Comparison of ENCODE assay signal across 10 cellular contexts in the genomic region with DNA sequence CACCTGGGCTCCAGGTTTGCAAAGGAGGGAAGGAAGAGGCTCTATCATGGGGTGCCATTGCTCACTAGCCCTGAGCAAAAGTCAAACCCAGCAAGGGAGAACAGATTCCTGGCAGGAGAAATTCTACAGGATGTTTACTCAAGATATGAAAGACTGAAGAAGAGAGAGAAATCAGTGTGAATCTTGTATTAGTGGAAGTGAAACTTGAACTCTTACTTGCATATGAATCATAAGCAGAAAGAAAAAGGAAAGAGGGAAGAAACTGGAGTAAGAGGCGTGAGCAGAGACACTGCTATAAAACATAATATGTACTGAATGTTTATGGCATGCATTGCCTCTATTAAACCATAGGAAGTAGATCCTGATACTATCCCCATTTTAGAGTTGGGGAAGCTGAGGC.
DNase-seq lines count a peak whose midpoint lies in the region; ATAC-seq and TF ChIP-seq lines count a peak whose summit lies in the region.
"Had no signal": no experiment of that assay in that cellular context is flagged by ENCODE, and none has a peak within 500 bp of the region (broad histone marks: within the 10 kb centered on the region; RNA-seq: fewer than 3 reads in every experiment).

No MANE protein-coding gene starts in this region.

- DNase-seq in fibroblast of gingiva (ENCODE audit: low read depth): peak; percentile 8
- DNase-seq in ascending aorta (ENCODE audit: low spot score in 2 of 2): no peak
- DNase-seq in psoas muscle: no peak
- no peak for DNase-seq in AG08396 (ENCODE audit: low spot score)
- DNase-seq in NCI-H526 (lab: John Stamatoyannopoulos, UW): no peak
- DNase-seq: activated T-cell treated with anti-CD3 and anti-CD28 coated beads, Interleukin-2, amount 50 U/mL, for 24 hours; RPMI8226 had no signal

- H3K4me1 ChIP-seq in ascending aorta (no peaks in the 10 kb centered on the region), psoas muscle (no peaks in the 10 kb centered on the region)

- no peak overlapping the region for H3K27ac ChIP-seq in ascending aorta
- H3K27ac ChIP-seq in psoas muscle: no peak overlapping the region

- TF ChIP-seq CTCF in ascending aorta (IDR thresholded peaks at IDR 0.05) (no peak), psoas muscle (IDR thresholded peaks at IDR 0.05) (no peak)

- intact Hi-C loops in ascending aorta (cut with DNase I): no loop called here
- intact Hi-C loops in psoas muscle (cut with DNase I): no loop called here

- no peaks in the 10 kb centered on the region for H3K9me3 ChIP-seq in ascending aorta
- H3K9me3 ChIP-seq in psoas muscle: no peaks in the 10 kb centered on the region

- H3K27me3 ChIP-seq in ascending aorta (no peaks in the 10 kb centered on the region), psoas muscle (ENCODE audit: insufficient read depth in 3 of 3, low read length in 2 of 3) (no peaks in the 10 kb centered on the region)

- peak; percentile 75 for ATAC-seq in GM18520 (IDR thresholded peaks at IDR 0.05; ENCODE audit: unreplicated experiment)
- peak; percentile 97 for ATAC-seq in GM21723 (IDR thresholded peaks at IDR 0.05; ENCODE audit: unreplicated experiment)
- peak; percentile 94 for ATAC-seq in HG03442 (IDR thresholded peaks at IDR 0.05; ENCODE audit: unreplicated experiment)
- ATAC-seq in psoas muscle: no peak

- H3K4me3 ChIP-seq in ascending aorta: no peak overlapping the region
- H3K4me3 ChIP-seq in psoas muscle: no peak overlapping the region

- 75 to 83% (median 78%) methylated on average over 1 of the region's 1 CpG for WGBS in psoas muscle, 3 donors

- H3K36me3 ChIP-seq in ascending aorta (no peaks in the 10 kb centered on the region), psoas muscle (ENCODE audit: insufficient read depth in 1 of 2, low read depth in 1 of 2) (no peaks in the 10 kb centered on the region)

Comparison
In these comparisons a context has a peak if more than half of its experiments do, and no peak if none do; other contexts are left out.
1. ATAC-seq: peak in GM18520 (single experiment), GM21723 (single experiment) and HG03442 (single experiment); none in psoas muscle (0 of 4).